ENCODE assay signal across 18 cellular contexts in genomic region chr10:127720142-127720541, GRCh38. TPM values are rescaled to one million over a fixed set of nuclear protein-coding genes. Genes with fewer than 3 reads are reported as not detected.
"Had no signal": no experiment of that assay in that cellular context is flagged by ENCODE, and none has a peak within 500 bp of the region (broad histone marks: within the 10 kb centered on the region; RNA-seq: fewer than 3 reads in every experiment).

No MANE protein-coding gene starts in this region.

- DNase-seq: activated CD4-positive, alpha-beta T cell treated with anti-CD3 and anti-CD28 coated beads for 1 hour; activated CD4-positive, alpha-beta T cell treated with anti-CD3 and anti-CD28 coated beads, Interleukin-2, amount 50 U/mL, for 4 hours; activated naive CD4-positive, alpha-beta T cell treated with anti-CD3 and anti-CD28 coated beads, Interleukin-2, amount 10 ng/mL, durations not matched to agents 7 days and 5 days; activated T-cell treated with anti-CD3 and anti-CD28 coated beads for 4 hours; dorsolateral prefrontal cortex; endodermal cell; gastrocnemius medialis; heart left ventricle; posterior cingulate gyrus; retina; stimulated activated CD4-positive, alpha-beta T cell treated with anti-CD3 and anti-CD28 coated beads, Interleukin-2, amount 100 ng/mL, for 48 hours; stimulated activated naive CD8-positive, alpha-beta T cell treated with anti-CD3 and anti-CD28 coated beads, Interleukin-15, Interleukin-2, amounts not matched to agents 100 U/mL and 50 U/mL, for 24 hours; transverse colon had no signal

- H3K4me3 Mint-ChIP-seq: activated naive CD4-positive, alpha-beta T cell treated with anti-CD3 and anti-CD28 coated beads, Interleukin-2, amount 10 ng/mL, durations not matched to agents 7 days and 5 days; endodermal cell; natural killer cell treated with Interleukin-12 subunit alpha and Interleukin-12 subunit beta and Interleukin-15 and Interleukin-18, amount 100 ng/mL, for 72 hours had no signal

- H3K9me3 Mint-ChIP-seq: activated naive CD4-positive, alpha-beta T cell treated with anti-CD3 and anti-CD28 coated beads, Interleukin-2, amount 10 ng/mL, durations not matched to agents 7 days and 5 days; endodermal cell had no signal

- H3K36me3 Mint-ChIP-seq: activated naive CD4-positive, alpha-beta T cell treated with anti-CD3 and anti-CD28 coated beads, Interleukin-2, amount 10 ng/mL, durations not matched to agents 7 days and 5 days; natural killer cell treated with Interleukin-12 subunit alpha and Interleukin-12 subunit beta and Interleukin-15 and Interleukin-18, amount 100 ng/mL, for 72 hours had no signal

- H3K27me3 Mint-ChIP-seq: activated naive CD4-positive, alpha-beta T cell treated with anti-CD3 and anti-CD28 coated beads, Interleukin-2, amount 10 ng/mL, durations not matched to agents 7 days and 5 days had no signal

- H3K27ac Mint-ChIP-seq: activated naive CD4-positive, alpha-beta T cell treated with anti-CD3 and anti-CD28 coated beads, Interleukin-2, amount 10 ng/mL, durations not matched to agents 7 days and 5 days; endodermal cell; natural killer cell treated with Interleukin-12 subunit alpha and Interleukin-12 subunit beta and Interleukin-15 and Interleukin-18, amount 100 ng/mL, for 72 hours had no signal

- H3K4me1 Mint-ChIP-seq: activated naive CD4-positive, alpha-beta T cell treated with anti-CD3 and anti-CD28 coated beads, Interleukin-2, amount 10 ng/mL, durations not matched to agents 7 days and 5 days; endodermal cell had no signal

- H3K4me3 ChIP-seq: ascending aorta, breast epithelium, dorsolateral prefrontal cortex, gastrocnemius medialis, heart left ventricle, transverse colon had no signal

- ATAC-seq: gastrocnemius medialis; heart left ventricle; natural killer cell treated with Interleukin-12 subunit alpha and Interleukin-12 subunit beta and Interleukin-15 and Interleukin-18, amount 100 ng/mL, for 72 hours; stimulated activated naive CD8-positive, alpha-beta T cell treated with anti-CD3 and anti-CD28 coated beads, Interleukin-15, Interleukin-2, amounts not matched to agents 100 U/mL and 50 U/mL, for 24 hours had no signal

RNA-seq across cellular contexts. Expression of gene FOXI2, which starts 16.8 kb away (rescaled TPM):
- total RNA-seq: ascending aorta; epithelial cell of proximal tubule; mesenteric fat pad; natural killer cell treated with Interleukin-12 subunit alpha and Interleukin-12 subunit beta and Interleukin-15 and Interleukin-18, amount 100 ng/mL, for 72 hours had no signal
